ENCODE assay signal across 8 cellular contexts in genomic region chr5:42583322-42583721, GRCh38.
A peak's percentile ranks its signal among the peaks of the same experiment; 100 is the strongest.
DNase-seq lines count a peak whose midpoint lies in the region; ATAC-seq and TF ChIP-seq lines count a peak whose summit lies in the region.

No MANE protein-coding gene starts in this region.

- DNase-seq in AG08396 (ENCODE audit: low spot score) (peak; percentile 53), GM10248 (ENCODE audit: extremely low spot score) (peak; percentile 64), NCI-H748 treated with DMSO at 0.1 percent for 48 hours (lab: John Stamatoyannopoulos, UW) (peak; percentile 78), adrenal gland (peak; percentile 41 to 81 (median 47)), left ventricle myocardium superior (peak; percentile 41), retina (peak; percentile 39), DMS79 treated with DMSO at 0.1 percent for 48 hours (lab: John Stamatoyannopoulos, UW) (no peak)

- intact Hi-C loops in adrenal gland (cut with DNase I): loop anchor here (10.0 kb wide), 2 partner anchors 71 to 159 kb away; partner anchors contain the start of gene GHR (in 2 of the 2)
- intact Hi-C loops in left ventricle myocardium superior (cut with micrococcal nuclease): no loop called here

- peaks cover 14 to 22% of the 10 kb centered on the region in 2 donors for H3K4me1 ChIP-seq in adrenal gland (replicated peaks in 1 of 2)

- WGBS in adrenal gland, 4 donors: 16 to 27% (median 18%) methylated on average over 4 of the region's 4 CpGs

- H3K9me3 ChIP-seq in adrenal gland (replicated peaks in 1 of 3): no peaks in the 10 kb centered on the region

- ATAC-seq in HG02943 (IDR thresholded peaks at IDR 0.05; ENCODE audit: low read depth, unreplicated experiment) (peak; percentile 70), left ventricle myocardium superior (peak; percentile 35)

- no peaks in the 10 kb centered on the region for H3K36me3 ChIP-seq in adrenal gland (replicated peaks in 1 of 2)

- TF ChIP-seq CTCF in GM10248 (IDR thresholded peaks at IDR 0.05; ENCODE audit: control extremely low read depth, extremely low read depth, low read depth, missing control alignments): peak; percentile 90
- TF ChIP-seq CTCF in adrenal gland (IDR thresholded peaks at IDR 0.05): peak; percentile 59 to 80 (median 76)

- CTCF ChIA-PET in GM10248 (lab: Yijun Ruan, JAX): interaction anchor here (0.6 to 6.2 kb wide), 27 partner anchors 9 to 740 kb away, joined by 3 to 38 read pairs (median 3); partner anchors contain the start of gene GHR

- no peaks in the 10 kb centered on the region for H3K27me3 ChIP-seq in adrenal gland

- no peak overlapping the region for H3K4me3 ChIP-seq in adrenal gland

- TF ChIP-seq POLR2A in adrenal gland (IDR thresholded peaks at IDR 0.05): no peak

- no peak overlapping the region for H3K27ac ChIP-seq in adrenal gland

- POLR2A ChIA-PET in GM10248 (lab: Yijun Ruan, JAX): interaction anchor here (0.6 kb wide), 1 partner anchor 384 kb away, joined by 7 read pairs; no protein-coding TSS in a partner anchor
